Comparison of ENCODE assay signal across 10 cellular contexts in the genomic region with DNA sequence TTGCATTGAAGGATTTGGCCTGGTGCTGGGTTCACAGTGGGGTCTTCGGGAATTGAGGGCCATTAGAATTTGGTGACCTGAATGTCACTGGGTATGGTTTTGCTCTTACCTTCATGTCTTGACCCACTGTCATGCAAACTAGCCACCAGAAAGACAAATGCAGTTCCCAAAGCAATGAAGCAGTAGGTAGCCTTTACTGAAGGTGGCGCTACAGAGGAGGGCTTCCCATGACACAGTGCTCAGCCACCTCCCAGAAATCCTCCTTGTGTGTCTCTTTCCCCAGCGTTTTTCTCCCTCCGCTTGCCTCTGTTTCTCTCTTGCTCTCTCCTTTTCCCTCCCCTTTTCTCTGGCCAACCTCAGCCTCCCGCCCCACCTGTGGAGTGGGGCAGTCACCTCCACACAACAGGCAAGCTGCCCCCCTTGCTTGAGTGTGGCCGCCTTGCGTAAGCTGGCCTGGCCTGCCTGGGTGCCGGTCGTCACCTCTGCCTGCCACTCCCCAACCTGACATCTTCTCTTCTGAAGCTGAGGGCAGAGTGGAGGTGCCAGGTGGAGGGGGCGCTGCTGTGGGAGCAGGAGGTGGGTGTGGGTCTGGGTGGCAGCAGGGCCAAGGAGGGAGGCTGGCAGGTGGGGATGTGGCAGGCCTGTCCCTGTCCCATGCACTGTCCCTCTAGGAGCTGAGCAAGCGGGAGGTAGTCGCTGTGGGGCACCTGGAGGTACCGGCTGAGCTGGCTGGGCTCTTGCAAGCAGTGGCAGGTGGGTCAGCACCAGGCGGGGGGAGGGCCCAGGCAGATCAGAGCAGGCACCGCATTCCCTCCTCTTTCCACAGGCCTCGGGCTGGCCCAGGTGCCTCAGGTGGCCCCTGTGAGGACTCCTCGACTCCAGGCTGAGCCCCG. TPM values are rescaled to one million over a fixed set of nuclear protein-coding genes. Genes with fewer than 3 reads are reported as not detected.
DNase-seq lines count a peak whose midpoint lies in the region; ATAC-seq and TF ChIP-seq lines count a peak whose summit lies in the region.
"Had no signal": no experiment of that assay in that cellular context is flagged by ENCODE, and none has a peak within 500 bp of the region (broad histone marks: within the 10 kb centered on the region; RNA-seq: fewer than 3 reads in every experiment).

No MANE protein-coding gene starts in this region.

- peak; percentile 32 for TF ChIP-seq CTCF in AG04449 (IDR thresholded peaks at IDR 0.05; ENCODE audit: insufficient read depth, low read length, missing control alignments)
- peak; percentile 59 for TF ChIP-seq CTCF in GM12872 (IDR thresholded peaks at IDR 0.05; ENCODE audit: insufficient read depth, low read depth, low read length)
- peak; percentile 60 for TF ChIP-seq CTCF in PC-3 (conservative IDR thresholded peaks at IDR 0.05; ENCODE audit: low read depth, low read length)
- TF ChIP-seq CTCF in foreskin fibroblast (IDR thresholded peaks at IDR 0.05; ENCODE audit: low read depth, low read length): peak; percentile 25
- TF ChIP-seq CTCF in spleen (IDR thresholded peaks at IDR 0.05 in 8 of 11, conservative IDR thresholded peaks at IDR 0.05 in 3 of 11): no peak
- no peak for TF ChIP-seq CTCF in sigmoid colon (IDR thresholded peaks at IDR 0.05)

- H3K9me2 ChIP-seq in PC-3 (replicated peaks; ENCODE audit: low read length): no peaks in the 10 kb centered on the region

- no peak for DNase-seq in AG04449 (ENCODE audit: low read depth, low spot score)
- peak; percentile 43 for DNase-seq in PC-3
- peak in 1 of 2 donors; percentile 48 for DNase-seq in foreskin fibroblast
- DNase-seq in spleen: no peak
- DNase-seq in AG20443 (ENCODE audit: low spot score): no peak
- DNase-seq in sigmoid colon: no peak
- DNase-seq: activated CD4-positive, CD25-positive, alpha-beta regulatory T cell; cerebellar nuclear complex had no signal

- H3K9me3 ChIP-seq in PC-3 (ENCODE audit: low read length) (no peaks in the 10 kb centered on the region), spleen (no peaks in the 10 kb centered on the region), sigmoid colon (no peaks in the 10 kb centered on the region)

- no peak overlapping the region for H3K4me3 ChIP-seq in AG04449 (ENCODE audit: low read depth, low read length)
- H3K4me3 ChIP-seq in PC-3 (ENCODE audit: low read length): no peak overlapping the region
- H3K4me3 ChIP-seq in foreskin fibroblast (ENCODE audit: low read depth in 1 of 2, low read length in 2 of 2): no peak overlapping the region
- no peak overlapping the region for H3K4me3 ChIP-seq in spleen
- H3K4me3 ChIP-seq in sigmoid colon: no peak overlapping the region

- no peak for TF ChIP-seq POLR2A in spleen (IDR thresholded peaks at IDR 0.05)
- TF ChIP-seq POLR2A in sigmoid colon (IDR thresholded peaks at IDR 0.05): no peak

- POLR2A ChIA-PET in AG04449 (lab: Yijun Ruan, JAX) (no interaction called here), PC-3 (lab: Charles Lee; ENCODE audit: unreplicated experiment) (no interaction called here)

- TF ChIP-seq EP300 in sigmoid colon (IDR thresholded peaks at IDR 0.05): no peak

- no peaks in the 10 kb centered on the region for H3F3A ChIP-seq in PC-3 (ENCODE audit: low read length, unreplicated experiment)

- no TSS peak for BruUV-seq in PC-3 (replicated peaks; lab: Mats Ljungman, UMichigan)

- no peaks in the 10 kb centered on the region for H3K79me2 ChIP-seq in PC-3 (ENCODE audit: low read length)

- H3K4me2 ChIP-seq in PC-3 (ENCODE audit: low read length): no peak overlapping the region

- no peak overlapping the region for H2AFZ ChIP-seq in PC-3 (ENCODE audit: low read length)

- no peak overlapping the region for H3K9ac ChIP-seq in PC-3 (ENCODE audit: low read length)

- ATAC-seq in PC-3: no peak
- ATAC-seq in GM19324 (IDR thresholded peaks at IDR 0.05; ENCODE audit: low FRiP score, unreplicated experiment): no peak

- H3K27ac ChIP-seq in PC-3 (ENCODE audit: low read length) (no peak overlapping the region), spleen (no peak overlapping the region), sigmoid colon (no peak overlapping the region)

- H3K4me1 ChIP-seq in PC-3 (ENCODE audit: insufficient read depth, low read length) (no peaks in the 10 kb centered on the region), spleen (peaks cover 0 to 11% (median 3%) of the 10 kb centered on the region in 6 donors), sigmoid colon (peaks cover 0 to 7% (median 2%) of the 10 kb centered on the region in 4 donors)

- H3K27me3 ChIP-seq in PC-3 (ENCODE audit: low read length) (no peaks in the 10 kb centered on the region), spleen (replicated peaks in 1 of 7) (peaks cover 0 to 30% (median 0%) of the 10 kb centered on the region in 7 donors), sigmoid colon (peaks cover 0 to 21% (median 0%) of the 10 kb centered on the region in 3 donors)

- 70 to 85% (median 78%) methylated on average over 13 to 18 of the region's 18 CpGs for WGBS in spleen, 5 donors
- 72 to 76% methylated on average over 18 of the region's 18 CpGs for WGBS in sigmoid colon, 2 donors

- CTCF ChIA-PET in AG04449 (lab: Yijun Ruan, JAX) (interaction anchor here (0.8 to 6.9 kb wide), 4 partner anchors 10 to 63 kb away, joined by 4 to 67 read pairs (median 8); no protein-coding TSS in a partner anchor), PC-3 (lab: Charles Lee) (no interaction called here)

- intact Hi-C loops in PC-3 (cut with micrococcal nuclease) (no loop called here), spleen (cut with DNase I; ENCODE audit: low total_unique reads) (loop anchor here (5.0 kb wide), 1 partner anchor 74 kb away; no protein-coding TSS in a partner anchor), sigmoid colon (cut with DNase I) (loop anchor here (5.0 kb wide), 1 partner anchor 74 kb away; no protein-coding TSS in a partner anchor)

- no peaks in the 10 kb centered on the region for H4K20me1 ChIP-seq in PC-3 (ENCODE audit: low read length)

- H3K36me3 ChIP-seq in PC-3 (ENCODE audit: low read depth, low read length) (no peaks in the 10 kb centered on the region), spleen (no peaks in the 10 kb centered on the region), sigmoid colon (no peaks in the 10 kb centered on the region)

RNA-seq across cellular contexts. Expression of a gene that starts 34.7 kb away (rescaled TPM):
- total RNA-seq in PC-3 (2014; rRNA removed) (0.26 TPM in 1 of 2 replicates, not detected in the other), spleen (1 to 10 TPM in 2 of 7 donors, under 1 TPM in 5; 0.26 to 1.9 (median 0.92) TPM), sigmoid colon (1 to 10 TPM in 2 of 4 donors, under 1 TPM in 2; 0.68 to 3.6 (median 1.3) TPM)
- polyA plus RNA-seq in spleen (1 to 10 TPM in 1 of 3 donors, under 1 TPM in 2; 0.61 to 1.8 (median 0.74) TPM), sigmoid colon (under 1 TPM in 2 of 3 donors, not detected in 1; 0.60 to 0.73 TPM)

RNA-seq across cellular contexts. Expression of a gene that starts 40.3 kb away (rescaled TPM):
- total RNA-seq in PC-3 (2014; rRNA removed): 207 and 227 TPM in 2 replicates
- 100 to 1,000 TPM in 3 of 7 donors, 10 to 100 TPM in 4; 73.7 to 120 (median 94.9) TPM for total RNA-seq in spleen
- 10 to 100 TPM; 27.1 to 51.5 (median 36.6) TPM for polyA plus RNA-seq in spleen
- 100 to 1,000 TPM; 100 to 109 (median 104) TPM for total RNA-seq in sigmoid colon
- polyA plus RNA-seq in sigmoid colon: 10 to 100 TPM; 36.6 to 46.7 (median 40.0) TPM

RNA-seq across cellular contexts. Expression of a gene that starts 55.5 kb away (rescaled TPM):
- total RNA-seq in PC-3 (2014; rRNA removed): 84.1 and 102 TPM in 2 replicates
- 10 to 100 TPM; 38.1 to 50.7 (median 49.4) TPM for total RNA-seq in spleen
- polyA plus RNA-seq in spleen: 10 to 100 TPM; 39.3 to 69.1 (median 58.0) TPM
- 10 to 100 TPM; 25.2 to 36.0 (median 34.4) TPM for total RNA-seq in sigmoid colon
- 10 to 100 TPM; 25.0 to 37.3 (median 27.6) TPM for polyA plus RNA-seq in sigmoid colon

Comparison
In these comparisons a context has a peak if more than half of its experiments do, and no peak if none do; other contexts are left out.
1. CTCF ChIP-seq: peak in AG04449 (single experiment), GM12872 (single experiment), PC-3 (single experiment) and foreskin fibroblast (single experiment); none in spleen (0 of 11) and sigmoid colon (0 of 4).